ENCODE assay signal across 1 cellular context in genomic region chr9:97982191-97982718, GRCh38.
TF ChIP-seq lines count a peak whose summit lies in the region.

No MANE protein-coding gene starts in this region.

TF ChIP-seq in endothelial cell of umbilical vein, 7 proteins besides CTCF, POLR2A, EP300 and RAD21:
- TF ChIP-seq MYC (IDR thresholded peaks at IDR 0.05; ENCODE audit: low read depth, low read length): no peak
- TF ChIP-seq, protein P1, sequence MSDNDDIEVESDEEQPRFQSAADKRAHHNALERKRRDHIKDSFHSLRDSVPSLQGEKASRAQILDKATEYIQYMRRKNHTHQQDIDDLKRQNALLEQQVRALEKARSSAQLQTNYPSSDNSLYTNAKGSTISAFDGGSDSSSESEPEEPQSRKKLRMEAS (IDR thresholded peaks at IDR 0.05; ENCODE audit: insufficient read depth, insufficient read length): no peak
- TF ChIP-seq FOS (IDR thresholded peaks at IDR 0.05; ENCODE audit: borderline replicate concordance, insufficient read depth, low read length): no peak
- no peak for TF ChIP-seq EZH2 (IDR thresholded peaks at IDR 0.05; ENCODE audit: borderline replicate concordance, low read depth, low read length, severe bottlenecking)
- no peak for TF ChIP-seq POLR2AphosphoS5 (IDR thresholded peaks at IDR 0.05; ENCODE audit: insufficient read depth, low read depth, low read length)
- no peak for TF ChIP-seq JUN (IDR thresholded peaks at IDR 0.05; ENCODE audit: borderline replicate concordance, insufficient read depth, insufficient read length, low read depth)
- no peak for TF ChIP-seq GATA2 (IDR thresholded peaks at IDR 0.05; ENCODE audit: insufficient read depth, insufficient read length, low read depth, low read length)
